Comparison of ENCODE assay signal across 10 cellular contexts in the genomic region with DNA sequence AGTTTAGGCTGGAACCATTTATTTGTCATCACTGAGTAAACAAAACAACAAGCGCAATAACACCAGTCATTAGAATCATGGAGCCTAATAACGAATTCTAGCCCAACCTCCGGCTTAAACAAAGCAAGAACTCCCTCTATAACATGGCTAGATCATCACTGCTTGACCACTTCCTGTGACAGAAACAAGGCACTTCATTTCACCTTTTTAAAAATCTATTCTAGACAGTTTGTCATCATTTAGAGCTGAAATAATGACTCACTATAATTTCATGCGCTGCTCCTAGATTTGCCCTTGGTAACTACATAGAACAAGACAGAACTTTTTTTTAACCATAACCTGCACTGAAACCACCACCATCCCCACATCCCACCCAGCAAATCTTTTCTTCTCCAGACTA.
DNase-seq lines count a peak whose midpoint lies in the region; ATAC-seq, FAIRE-seq and TF ChIP-seq lines count a peak whose summit lies in the region.
"Had no signal": no experiment of that assay in that cellular context is flagged by ENCODE, and none has a peak within 500 bp of the region (broad histone marks: within the 10 kb centered on the region; RNA-seq: fewer than 3 reads in every experiment).

No MANE protein-coding gene starts in this region.

- DNase-seq in GM10248 (ENCODE audit: extremely low spot score), result peak; percentile 44
- peak; percentile 76 for DNase-seq in NCI-H226
- DNase-seq in endothelial cell of umbilical vein (ENCODE audit: low read depth, low spot score), result no peak
- no peak for DNase-seq in middle frontal gyrus (ENCODE audit: extremely low spot score, low spot score)
- no peak for DNase-seq in Right ventricle myocardium superior
- no peak for DNase-seq in NCI-H748 (lab: John Stamatoyannopoulos, UW; ENCODE audit: unreplicated experiment)
- DNase-seq: NCI-H748 treated with DMSO at 0.1 percent for 48 hours had no signal

- no peaks in the 10 kb centered on the region for H3K9me1 ChIP-seq in endothelial cell of umbilical vein (replicated peaks; ENCODE audit: control insufficient read depth, extremely low read depth, insufficient read depth, low read length)

- POLR2A ChIA-PET in GM10248 (lab: Yijun Ruan, JAX), result interaction anchor here (0.8 kb wide), 1 partner anchor 16 kb away, joined by 3 read pairs; no protein-coding TSS in a partner anchor
- POLR2A ChIA-PET in endothelial cell of umbilical vein (lab: Charles Lee), result no interaction called here

- no peak overlapping the region for H3K9ac ChIP-seq in endothelial cell of umbilical vein (replicated peaks; ENCODE audit: extremely low read depth, insufficient read depth, low read length)

- H3K4me3 ChIP-seq in endothelial cell of umbilical vein (replicated peaks in 1 of 3; ENCODE audit: insufficient read depth in 1 of 3, low read depth in 1 of 3, low read length in 3 of 3), result no peak overlapping the region

- no peak for TF ChIP-seq POLR2A in endothelial cell of umbilical vein (IDR thresholded peaks at IDR 0.05; ENCODE audit: low read depth, low read length)

- CTCF ChIA-PET in GM10248 (lab: Yijun Ruan, JAX) (interaction anchor here (0.7 to 3.8 kb wide), 6 partner anchors 10 to 194 kb away, joined by 3 to 12 read pairs (median 4); no protein-coding TSS in a partner anchor), endothelial cell of umbilical vein (lab: Charles Lee) (interaction anchor here (0.6 to 1.3 kb wide), 3 partner anchors 9 to 81 kb away, joined by 3 to 4 read pairs (median 3); a partner anchor contains a TSS)

- ATAC-seq in GM21576 (IDR thresholded peaks at IDR 0.05; ENCODE audit: unreplicated experiment) (peak; percentile 42), Right ventricle myocardium superior (ENCODE audit: poor library complexity) (no peak), GM19467 (IDR thresholded peaks at IDR 0.05; ENCODE audit: unreplicated experiment) (no peak)

- dilution Hi-C loops in endothelial cell of umbilical vein (cut with MboI; ENCODE audit: extremely low pct_ligation_motif_present, low sequenced_read_pairs), result no loop called here

- no peaks in the 10 kb centered on the region for H3K9me3 ChIP-seq in endothelial cell of umbilical vein (replicated peaks; ENCODE audit: control insufficient read depth, insufficient read depth, low read length)

- H3K4me2 ChIP-seq in endothelial cell of umbilical vein (ENCODE audit: insufficient read depth, low read length), result no peak overlapping the region

- BruUV-seq in endothelial cell of umbilical vein (replicated peaks; lab: Mats Ljungman, UMichigan), result no TSS peak

- peaks cover 74% of the 10 kb centered on the region for H3K79me2 ChIP-seq in endothelial cell of umbilical vein (ENCODE audit: control insufficient read depth, insufficient read depth, low read length)

- no peaks in the 10 kb centered on the region for H4K20me1 ChIP-seq in endothelial cell of umbilical vein (replicated peaks; ENCODE audit: control insufficient read depth, extremely low read depth, insufficient read depth, low read length)

- no peaks in the 10 kb centered on the region for H3K27me3 ChIP-seq in endothelial cell of umbilical vein (ENCODE audit: control insufficient read depth in 2 of 2, insufficient read depth in 2 of 2, low read length in 2 of 2)

- no peaks in the 10 kb centered on the region for H3K4me1 ChIP-seq in endothelial cell of umbilical vein (ENCODE audit: control insufficient read depth, extremely low read depth, insufficient read depth, low read length)

- H3K36me3 ChIP-seq in endothelial cell of umbilical vein (ENCODE audit: control insufficient read depth in 2 of 2, extremely low read depth in 1 of 2, insufficient read depth in 2 of 2, low read length in 2 of 2), result no peaks in the 10 kb centered on the region

- no peak for FAIRE-seq in endothelial cell of umbilical vein (lab: Jason Lieb, UNC)
- FAIRE-seq: G401.6 had no signal

- no peak overlapping the region for H3K27ac ChIP-seq in endothelial cell of umbilical vein (ENCODE audit: insufficient read depth, low read depth, low read length)

- TF ChIP-seq CTCF in GM10248 (IDR thresholded peaks at IDR 0.05; ENCODE audit: control extremely low read depth, extremely low read depth, low read depth, missing control alignments) (no peak), endothelial cell of umbilical vein (IDR thresholded peaks at IDR 0.05; ENCODE audit: extremely low read depth in 1 of 2, insufficient read depth in 1 of 2, low read depth in 1 of 2, low read length in 2 of 2) (no peak)

- intact Hi-C loops in endothelial cell of umbilical vein (cut with micrococcal nuclease) (no loop called here), Right ventricle myocardium superior (cut with DNase I) (loop anchor here (5.0 kb wide), 1 partner anchor 79 kb away; no protein-coding TSS in a partner anchor)

- no peak overlapping the region for H2AFZ ChIP-seq in endothelial cell of umbilical vein (ENCODE audit: low read depth, low read length)

TF ChIP-seq in endothelial cell of umbilical vein, 7 proteins besides CTCF, POLR2A, EP300 and RAD21:
- TF ChIP-seq, protein P1, sequence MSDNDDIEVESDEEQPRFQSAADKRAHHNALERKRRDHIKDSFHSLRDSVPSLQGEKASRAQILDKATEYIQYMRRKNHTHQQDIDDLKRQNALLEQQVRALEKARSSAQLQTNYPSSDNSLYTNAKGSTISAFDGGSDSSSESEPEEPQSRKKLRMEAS (IDR thresholded peaks at IDR 0.05; ENCODE audit: insufficient read depth, insufficient read length), result no peak
- TF ChIP-seq FOS (IDR thresholded peaks at IDR 0.05; ENCODE audit: borderline replicate concordance, insufficient read depth, low read length), result peak; percentile 35
- TF ChIP-seq EZH2 (IDR thresholded peaks at IDR 0.05; ENCODE audit: borderline replicate concordance, low read depth, low read length, severe bottlenecking), result no peak
- no peak for TF ChIP-seq JUN (IDR thresholded peaks at IDR 0.05; ENCODE audit: borderline replicate concordance, insufficient read depth, insufficient read length, low read depth)
TF ChIP-seq in endothelial cell of umbilical vein: peak in this region for 1.

Comparison
In these comparisons a context has a peak if more than half of its experiments do, and no peak if none do; other contexts are left out.
1. DNase-seq: peak in GM10248 (single experiment) and NCI-H226 (single experiment); none in endothelial cell of umbilical vein (single experiment), middle frontal gyrus (single experiment), Right ventricle myocardium superior (single experiment) and NCI-H748 (single experiment).